In the genomic region with DNA sequence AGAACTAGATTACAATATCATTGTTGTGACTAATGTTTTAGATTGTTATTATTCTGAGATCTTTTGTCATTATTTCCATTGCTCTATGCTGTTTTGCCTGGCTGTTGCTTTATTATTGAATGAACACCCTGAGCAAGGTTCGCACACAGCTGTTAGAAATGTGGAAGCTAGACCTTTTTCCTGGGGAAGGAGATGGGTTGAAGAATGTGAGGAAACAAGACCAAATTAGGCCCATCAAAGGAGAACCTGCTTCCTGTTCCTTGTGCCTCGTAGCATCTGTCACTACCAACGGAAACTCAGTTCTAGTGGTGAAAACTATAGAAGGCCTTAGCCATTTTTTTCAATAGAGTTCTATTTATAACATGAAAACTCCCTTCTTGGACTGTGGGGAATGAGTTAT, we compare ENCODE assay signal across 11 cellular contexts.
DNase-seq lines count a peak whose midpoint lies in the region; ATAC-seq, FAIRE-seq and TF ChIP-seq lines count a peak whose summit lies in the region.
"Had no signal": no experiment of that assay in that cellular context is flagged by ENCODE, and none has a peak within 500 bp of the region (broad histone marks: within the 10 kb centered on the region; RNA-seq: fewer than 3 reads in every experiment).

No MANE protein-coding gene starts in this region.

- no peaks in the 10 kb centered on the region for H3K36me3 Mint-ChIP-seq in activated T-cell treated with anti-CD3 and anti-CD28 coated beads, Interleukin-2, amount 50 U/mL, for 24 hours (ENCODE audit: low read depth)

- no peak for TF ChIP-seq CTCF in Loucy (conservative IDR thresholded peaks at IDR 0.05; ENCODE audit: low read length)

- peak overlapping the region; percentile 26 for H3K4me2 ChIP-seq in Loucy (ENCODE audit: low read depth, low read length, poor library complexity, severe bottlenecking)

- no peak for DNase-seq in activated T-cell treated with anti-CD3 and anti-CD28 coated beads, Interleukin-2, amount 50 U/mL, for 24 hours
- DNase-seq in activated T-cell treated with anti-CD3 and anti-CD28 coated beads for 4 hours (no peak), Right ventricle myocardium superior (no peak), substantia nigra (lab: John Stamatoyannopoulos, UW) (no peak), frontal cortex (ENCODE audit: low spot score in 2 of 2) (no peak), HPDE6-E6E7 (ENCODE audit: extremely low spot score) (no peak), head of caudate nucleus (no peak)
- DNase-seq: effector memory CD4-positive, alpha-beta T cell had no signal

- peak overlapping the region; percentile 94 for H3K27ac ChIP-seq in substantia nigra (ENCODE audit: low read depth, low read length, poor library complexity, severe bottlenecking)

- no peak for FAIRE-seq in frontal cortex (lab: Jason Lieb, UNC)
- FAIRE-seq: GM12891 had no signal

- intact Hi-C loops in Right ventricle myocardium superior (cut with DNase I), result no loop called here
- intact Hi-C loops in head of caudate nucleus (cut with DNase I), result no loop called here

- H2AFZ ChIP-seq in Loucy (ENCODE audit: low read length), result 0 out of 2 replicates have a peak overlapping the region, but pooled peaks have one; percentile 1

- no peak overlapping the region for H3K9ac ChIP-seq in Loucy (ENCODE audit: low read depth, low read length, poor library complexity, severe bottlenecking)

- H3K27me3 Mint-ChIP-seq in activated T-cell treated with anti-CD3 and anti-CD28 coated beads, Interleukin-2, amount 50 U/mL, for 24 hours, result no peaks in the 10 kb centered on the region

- H3F3A ChIP-seq in Loucy (ENCODE audit: low read depth), result no peaks in the 10 kb centered on the region

- peak overlapping the region; percentile 53 for H3K27ac Mint-ChIP-seq in activated T-cell treated with anti-CD3 and anti-CD28 coated beads, Interleukin-2, amount 50 U/mL, for 24 hours

- H3K4me3 ChIP-seq in Loucy (ENCODE audit: low read length, poor library complexity, severe bottlenecking), result no peak overlapping the region

- ATAC-seq in Right ventricle myocardium superior (ENCODE audit: poor library complexity), result peak; percentile 44

- no peaks in the 10 kb centered on the region for H3K27me3 ChIP-seq in Loucy (ENCODE audit: insufficient read depth, low read length, poor library complexity, severe bottlenecking)

- H3K9me2 ChIP-seq in Loucy (replicated peaks; ENCODE audit: low read depth, low read length), result no peaks in the 10 kb centered on the region

- no peaks in the 10 kb centered on the region for H3K79me2 ChIP-seq in Loucy (ENCODE audit: insufficient read depth, low read length)

- H3K4me3 Mint-ChIP-seq in activated T-cell treated with anti-CD3 and anti-CD28 coated beads, Interleukin-2, amount 50 U/mL, for 24 hours, result no peak overlapping the region
- H3K4me3 Mint-ChIP-seq: T-helper 1 cell treated with Interleukin-12 subunit alpha and Interleukin-12 subunit beta and Interleukin-4 antibody, amounts not matched to agents 30 μg/mL and 1 μg/mL, for 36 hours had no signal

- H3K4me1 Mint-ChIP-seq in activated T-cell treated with anti-CD3 and anti-CD28 coated beads, Interleukin-2, amount 50 U/mL, for 24 hours (ENCODE audit: low read depth), result peaks cover 15% of the 10 kb centered on the region

- H3K4me1 ChIP-seq in Loucy (ENCODE audit: insufficient read depth, low read length, poor library complexity, severe bottlenecking), result peaks cover 27% of the 10 kb centered on the region

- no peaks in the 10 kb centered on the region for H4K20me1 ChIP-seq in Loucy (ENCODE audit: insufficient read depth, low read length, poor library complexity, severe bottlenecking)

- H3K36me3 ChIP-seq in Loucy (ENCODE audit: insufficient read depth, low read length), result no peaks in the 10 kb centered on the region

- H3K9me3 ChIP-seq in Loucy (ENCODE audit: insufficient read depth, low read depth, low read length), result no peaks in the 10 kb centered on the region

- H3K9me3 Mint-ChIP-seq in activated T-cell treated with anti-CD3 and anti-CD28 coated beads, Interleukin-2, amount 50 U/mL, for 24 hours, result no peaks in the 10 kb centered on the region
- H3K9me3 Mint-ChIP-seq: T-helper 1 cell treated with Interleukin-12 subunit alpha and Interleukin-12 subunit beta and Interleukin-4 antibody, amounts not matched to agents 30 μg/mL and 1 μg/mL, for 36 hours had no signal
